In the genomic region with DNA sequence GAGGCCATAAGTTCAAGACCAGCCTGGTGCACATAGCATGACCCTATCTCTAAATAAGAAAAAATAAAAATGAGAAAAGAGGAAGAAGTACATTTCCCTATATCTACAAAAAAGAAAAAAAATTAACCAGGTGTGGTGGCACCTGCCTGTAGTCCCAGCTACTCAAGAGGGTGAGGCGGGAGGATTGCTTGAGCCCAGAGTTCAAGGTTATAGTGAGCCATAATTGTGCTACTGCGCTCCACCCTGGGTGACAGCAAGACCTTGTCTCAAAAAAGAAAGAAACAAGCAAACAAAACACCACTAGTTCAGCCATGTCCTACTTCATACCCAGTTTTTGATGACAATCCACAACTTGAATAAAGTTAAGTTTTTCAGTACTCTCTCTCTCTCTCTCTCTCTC, we compare ENCODE assay signal across 14 cellular contexts. TPM values are rescaled to one million over a fixed set of nuclear protein-coding genes. Genes with fewer than 3 reads are reported as not detected.
DNase-seq lines count a peak whose midpoint lies in the region; ATAC-seq and TF ChIP-seq lines count a peak whose summit lies in the region.
"Had no signal": no experiment of that assay in that cellular context is flagged by ENCODE, and none has a peak within 500 bp of the region (broad histone marks: within the 10 kb centered on the region; RNA-seq: fewer than 3 reads in every experiment).

No MANE protein-coding gene starts in this region.

- ATAC-seq in CD4-positive, CD25-positive, alpha-beta regulatory T cell (ENCODE audit: low read depth in 2 of 2), result no peak
- ATAC-seq in left colon (peak; percentile 68), HG02798 (IDR thresholded peaks at IDR 0.05; ENCODE audit: poor library complexity, unreplicated experiment) (no peak)
- ATAC-seq: HepG2 had no signal

- H3K4me1 Mint-ChIP-seq in CD4-positive, CD25-positive, alpha-beta regulatory T cell, result peaks cover 12 to 41% (median 26%) of the 10 kb centered on the region in 4 donors
- H3K4me1 Mint-ChIP-seq in CD4-positive, alpha-beta memory T cell, result peaks cover 31 to 40% (median 35%) of the 10 kb centered on the region in 4 donors
- H3K4me1 Mint-ChIP-seq in CD8-positive, alpha-beta memory T cell, result peaks cover 12 to 22% (median 19%) of the 10 kb centered on the region in 3 donors

- intact Hi-C loops in CD4-positive, alpha-beta memory T cell (cut with micrococcal nuclease), result no loop called here
- intact Hi-C loops in left colon (cut with DNase I, micrococcal nuclease), result no loop called here

- H3K4me3 ChIP-seq in CD4-positive, CD25-positive, alpha-beta regulatory T cell (ENCODE audit: low read depth, low read length), result no peak overlapping the region
- H3K4me3 ChIP-seq in CD4-positive, alpha-beta memory T cell (ENCODE audit: low read length in 2 of 2), result no peak overlapping the region
- no peak overlapping the region for H3K4me3 ChIP-seq in neutrophil (ENCODE audit: low read depth in 1 of 2, low read length in 1 of 2)
- no peak overlapping the region for H3K4me3 ChIP-seq in CD8-positive, alpha-beta memory T cell (ENCODE audit: low read length)
- H3K4me3 ChIP-seq: HAP-1 had no signal

- no peak overlapping the region for H3K27ac ChIP-seq in CD4-positive, CD25-positive, alpha-beta regulatory T cell (ENCODE audit: insufficient read depth, low read length, poor library complexity, severe bottlenecking)
- no peak overlapping the region for H3K27ac ChIP-seq in CD4-positive, alpha-beta memory T cell (ENCODE audit: low read depth, low read length)
- H3K27ac ChIP-seq in neutrophil, result peak overlapping the region; percentile 72
- H3K27ac ChIP-seq in CD8-positive, alpha-beta memory T cell (ENCODE audit: low read depth, low read length), result no peak overlapping the region

- no peaks in the 10 kb centered on the region for H3K9me3 Mint-ChIP-seq in CD4-positive, CD25-positive, alpha-beta regulatory T cell
- no peaks in the 10 kb centered on the region for H3K9me3 Mint-ChIP-seq in CD4-positive, alpha-beta memory T cell
- H3K9me3 Mint-ChIP-seq in CD8-positive, alpha-beta memory T cell, result no peaks in the 10 kb centered on the region

- H3K4me3 Mint-ChIP-seq in CD4-positive, CD25-positive, alpha-beta regulatory T cell, result peak overlapping the region in 1 of 4 donors; percentile 56
- H3K4me3 Mint-ChIP-seq in CD4-positive, alpha-beta memory T cell, result no peak overlapping the region
- no peak overlapping the region for H3K4me3 Mint-ChIP-seq in CD8-positive, alpha-beta memory T cell
- H3K4me3 Mint-ChIP-seq: B cell had no signal

- H3K27me3 ChIP-seq in CD4-positive, CD25-positive, alpha-beta regulatory T cell (ENCODE audit: control insufficient read depth, insufficient read depth, low read length), result no peaks in the 10 kb centered on the region
- no peaks in the 10 kb centered on the region for H3K27me3 ChIP-seq in CD4-positive, alpha-beta memory T cell (ENCODE audit: insufficient read depth, low read length)
- no peaks in the 10 kb centered on the region for H3K27me3 ChIP-seq in neutrophil
- no peaks in the 10 kb centered on the region for H3K27me3 ChIP-seq in CD8-positive, alpha-beta memory T cell (ENCODE audit: insufficient read depth, low read length, poor library complexity, severe bottlenecking)

- peaks cover 10% of the 10 kb centered on the region for H3K36me3 Mint-ChIP-seq in CD4-positive, CD25-positive, alpha-beta regulatory T cell
- peaks cover 5 to 9% of the 10 kb centered on the region in 2 donors for H3K36me3 Mint-ChIP-seq in CD4-positive, alpha-beta memory T cell
- H3K36me3 Mint-ChIP-seq in CD8-positive, alpha-beta memory T cell, result no peaks in the 10 kb centered on the region

- H3K27ac Mint-ChIP-seq in CD4-positive, CD25-positive, alpha-beta regulatory T cell, result peak overlapping the region; percentile 23 to 59 (median 41)
- H3K27ac Mint-ChIP-seq in CD4-positive, alpha-beta memory T cell, result peak overlapping the region in 4 of 7 donors; percentile 46 to 71 (median 66)
- H3K27ac Mint-ChIP-seq in CD8-positive, alpha-beta memory T cell, result peak overlapping the region in 1 of 8 donors; percentile 54
- H3K27ac Mint-ChIP-seq: B cell had no signal

- H3K4me1 ChIP-seq in CD4-positive, CD25-positive, alpha-beta regulatory T cell (ENCODE audit: control insufficient read depth, insufficient read depth, low read length, poor library complexity, severe bottlenecking), result peaks cover 27% of the 10 kb centered on the region
- peaks cover 32% of the 10 kb centered on the region for H3K4me1 ChIP-seq in CD4-positive, alpha-beta memory T cell (ENCODE audit: insufficient read depth, low read length)
- peaks cover 19 to 32% of the 10 kb centered on the region in 2 experiments for H3K4me1 ChIP-seq in neutrophil (ENCODE audit: control insufficient read depth in 1 of 2, insufficient read depth in 1 of 2, low read depth in 1 of 2, low read length in 1 of 2)
- H3K4me1 ChIP-seq in CD8-positive, alpha-beta memory T cell (ENCODE audit: insufficient read depth, low read length), result peaks cover 15% of the 10 kb centered on the region
- H3K4me1 ChIP-seq: HAP-1 had no signal

- POLR2A ChIA-PET in CD4-positive, alpha-beta memory T cell (lab: Charles Lee; ENCODE audit: partially characterized antibody), result no interaction called here
- POLR2A ChIA-PET in CD8-positive, alpha-beta memory T cell (lab: Charles Lee), result no interaction called here

- no peaks in the 10 kb centered on the region for H3K9me3 ChIP-seq in CD4-positive, CD25-positive, alpha-beta regulatory T cell (ENCODE audit: control insufficient read depth in 2 of 2, low read length in 2 of 2)
- no peaks in the 10 kb centered on the region for H3K9me3 ChIP-seq in CD4-positive, alpha-beta memory T cell (ENCODE audit: control insufficient read depth in 1 of 2, low read length in 2 of 2)
- H3K9me3 ChIP-seq in neutrophil, result no peaks in the 10 kb centered on the region
- no peaks in the 10 kb centered on the region for H3K9me3 ChIP-seq in CD8-positive, alpha-beta memory T cell (ENCODE audit: low read length)
- H3K9me3 ChIP-seq: HAP-1 had no signal

- no peak for TF ChIP-seq CTCF in neutrophil (IDR thresholded peaks at IDR 0.05)

- H3K27me3 Mint-ChIP-seq in CD4-positive, CD25-positive, alpha-beta regulatory T cell, result no peaks in the 10 kb centered on the region
- no peaks in the 10 kb centered on the region for H3K27me3 Mint-ChIP-seq in CD4-positive, alpha-beta memory T cell
- H3K27me3 Mint-ChIP-seq in CD8-positive, alpha-beta memory T cell, result peaks cover 0 to 6% of the 10 kb centered on the region in 2 donors
- H3K27me3 Mint-ChIP-seq: B cell had no signal

- DNase-seq in CD4-positive, CD25-positive, alpha-beta regulatory T cell, result no peak
- DNase-seq in CD4-positive, alpha-beta memory T cell, result no peak
- no peak for DNase-seq in left colon
- DNase-seq in CD8-positive, alpha-beta memory T cell, result no peak
- DNase-seq in NCI-H2171 treated with DMSO at 0.1 percent for 48 hours (lab: John Stamatoyannopoulos, UW), result no peak
- DNase-seq in NCI-H2227 (lab: John Stamatoyannopoulos, UW; ENCODE audit: unreplicated experiment), result no peak
- DNase-seq: C1 segment of cervical spinal cord, DMS53, GF-D8 had no signal

- CTCF ChIA-PET in CD4-positive, alpha-beta memory T cell (lab: Charles Lee; ENCODE audit: partially characterized antibody), result interaction anchor here (0.7 kb wide), 1 partner anchor 8 kb away, joined by 3 read pairs; no protein-coding TSS in a partner anchor
- CTCF ChIA-PET in CD8-positive, alpha-beta memory T cell (lab: Charles Lee), result interaction anchor here (2.5 kb wide), 1 partner anchor 8 kb away, joined by 8 read pairs; no protein-coding TSS in a partner anchor

- peaks cover 3% of the 10 kb centered on the region for H3K36me3 ChIP-seq in CD4-positive, CD25-positive, alpha-beta regulatory T cell (ENCODE audit: control insufficient read depth, insufficient read depth, low read length)
- no peaks in the 10 kb centered on the region for H3K36me3 ChIP-seq in CD4-positive, alpha-beta memory T cell (ENCODE audit: insufficient read depth, low read length)
- H3K36me3 ChIP-seq in neutrophil, result peaks cover 34% of the 10 kb centered on the region
- no peaks in the 10 kb centered on the region for H3K36me3 ChIP-seq in CD8-positive, alpha-beta memory T cell (ENCODE audit: insufficient read depth, low read length)
- H3K36me3 ChIP-seq: HAP-1 had no signal

RNA-seq across cellular contexts. Expression of a gene that starts 30.7 kb away (rescaled TPM):
- total RNA-seq in CD4-positive, CD25-positive, alpha-beta regulatory T cell, result not detected
- not detected for polyA plus RNA-seq in CD4-positive, CD25-positive, alpha-beta regulatory T cell
- not detected for total RNA-seq in CD4-positive, alpha-beta memory T cell
- polyA plus RNA-seq in CD4-positive, alpha-beta memory T cell, result not detected
- 1 to 10 TPM in 1 of 2 donors, under 1 TPM in 1; 0.70 to 1.0 TPM for total RNA-seq in left colon
- total RNA-seq in CD8-positive, alpha-beta memory T cell, result not detected
- not detected for polyA plus RNA-seq in CD8-positive, alpha-beta memory T cell
- total RNA-seq: B cell, HepG2 had no signal
- polyA plus RNA-seq: HepG2 had no signal

RNA-seq across cellular contexts. Expression of a gene that starts 30.9 kb away (rescaled TPM):
- total RNA-seq in CD4-positive, CD25-positive, alpha-beta regulatory T cell, result not detected
- not detected for polyA plus RNA-seq in CD4-positive, CD25-positive, alpha-beta regulatory T cell
- not detected for total RNA-seq in CD4-positive, alpha-beta memory T cell
- not detected for polyA plus RNA-seq in CD4-positive, alpha-beta memory T cell
- 1 to 10 TPM; 3.4 TPM for total RNA-seq in left colon
- total RNA-seq in CD8-positive, alpha-beta memory T cell, result not detected
- polyA plus RNA-seq in CD8-positive, alpha-beta memory T cell, result not detected
- total RNA-seq: B cell, HepG2 had no signal
- polyA plus RNA-seq: HepG2 had no signal
